In the genomic region with DNA sequence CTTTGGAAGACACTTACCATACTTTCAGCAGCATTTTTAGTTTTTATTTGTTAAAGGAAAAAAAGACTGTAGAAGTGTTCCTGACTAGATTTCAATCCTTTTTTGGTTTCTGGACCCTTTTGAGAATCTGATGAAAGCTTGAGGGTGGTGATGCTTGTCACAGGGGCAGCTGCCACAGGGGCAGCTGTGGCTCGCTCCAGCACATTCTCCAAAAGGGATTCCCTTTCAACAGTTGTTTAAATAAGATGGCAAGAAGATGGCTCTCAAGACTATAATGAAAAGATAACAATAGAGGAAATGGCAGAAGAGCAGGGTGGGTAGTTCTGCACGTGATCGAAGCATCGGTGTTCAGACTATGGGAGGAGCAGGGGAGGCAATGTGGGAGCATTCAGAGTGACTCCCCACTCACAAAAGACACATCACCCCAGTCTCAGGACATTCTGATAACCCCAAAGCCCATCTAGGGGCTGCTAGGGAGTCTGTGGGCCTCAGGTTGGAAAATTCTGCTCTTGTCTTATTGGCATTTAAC, we compare ENCODE assay signal across 12 cellular contexts. TPM values are rescaled to one million over a fixed set of nuclear protein-coding genes. Genes with fewer than 3 reads are reported as not detected.
DNase-seq lines count a peak whose midpoint lies in the region; ATAC-seq, FAIRE-seq and TF ChIP-seq lines count a peak whose summit lies in the region.
"Had no signal": no experiment of that assay in that cellular context is flagged by ENCODE, and none has a peak within 500 bp of the region (broad histone marks: within the 10 kb centered on the region; RNA-seq: fewer than 3 reads in every experiment).

No MANE protein-coding gene starts in this region.

- TF ChIP-seq RAD21 in GM12878 (IDR thresholded peaks at IDR 0.05; ENCODE audit: insufficient read depth, low read depth, low read length) = no peak

- FAIRE-seq in GM12878 (lab: Jason Lieb, UNC) = no peak
- FAIRE-seq: urothelium cell line had no signal

- H3K27me3 Mint-ChIP-seq in WTC11 (ENCODE audit: low read depth) = no peaks in the 10 kb centered on the region

- H3K36me3 ChIP-seq in BLaER1 (peaks cover 11% of the 10 kb centered on the region; the same call in 1 of the 2 replicates), GM12878 (ENCODE audit: control insufficient read depth in 2 of 2, insufficient read depth in 2 of 2, low read length in 1 of 2) (peaks cover 0 to 7% of the 10 kb centered on the region in 2 experiments; a peak in 1 of 4 replicates)
- H3K36me3 ChIP-seq: ascending aorta had no signal

- intact Hi-C loops in GM12878 (cut with micrococcal nuclease; ENCODE audit: unreplicated experiment) = loop anchor here (2.0 kb wide), 1 partner anchor 35 kb away; no protein-coding TSS in a partner anchor

- H3K4me3 ChIP-seq in BLaER1 (peak overlapping the region; percentile 40), GM12878 (0 out of 2 replicates have a peak overlapping the region, but pooled peaks have one; percentile 1)
- H3K4me3 ChIP-seq: ascending aorta had no signal

- no peak for TF ChIP-seq POLR2A in GM12878 (IDR thresholded peaks at IDR 0.05; ENCODE audit: low read depth, low read length)

- H2AFZ ChIP-seq in GM12878 (ENCODE audit: control insufficient read depth, low read depth, low read length) = no peak overlapping the region

- POLR2A ChIA-PET in GM12878 (lab: Charles Lee) = interaction anchor here (1.7 kb wide), 1 partner anchor 19 kb away, joined by 21 read pairs; no protein-coding TSS in a partner anchor
- POLR2A ChIA-PET in WTC11 (lab: Charles Lee) = no interaction called here

- H4K20me1 ChIP-seq in BLaER1 (no peaks in the 10 kb centered on the region), GM12878 (ENCODE audit: control insufficient read depth, insufficient read depth) (no peaks in the 10 kb centered on the region)

- SMC1A ChIA-PET in GM12878 (lab: Charles Lee; ENCODE audit: uncharacterized antibody, unreplicated experiment) = interaction anchor here (1.1 to 19.0 kb wide), 7 partner anchors 19 to 101 kb away, joined by 3 to 318 read pairs (median 3); no protein-coding TSS in a partner anchor

- BruUV-seq in GM12878 (replicated peaks; lab: Mats Ljungman, UMichigan) = no TSS peak

- H3K36me3 Mint-ChIP-seq in WTC11 = no peaks in the 10 kb centered on the region

- H3K27ac Mint-ChIP-seq in WTC11 = no peak overlapping the region

- peaks cover 10% of the 10 kb centered on the region for H3K4me1 Mint-ChIP-seq in WTC11

- peak overlapping the region; percentile 91 for H3K4me2 ChIP-seq in BLaER1
- peak overlapping the region; percentile 72 for H3K4me2 ChIP-seq in GM12878 (ENCODE audit: control insufficient read depth, insufficient read depth)

- in situ Hi-C loops in GM12878 (cut with MboI) (no loop called here), KBM-7 (cut with MboI; ENCODE audit: low pct_unique_long_range_greater_than_20kb, low sequenced_read_pairs) (no loop called here)

- 2% methylated on average over 4 of the region's 4 CpGs for WGBS in GM12878 (ENCODE audit: insufficient coverage, insufficient replicate concordance, low lambda C conversion rate, missing lambda C conversion rate)

- H3K27me3 ChIP-seq in BLaER1 (no peaks in the 10 kb centered on the region), GM12878 (replicated peaks in 1 of 2; ENCODE audit: control insufficient read depth in 2 of 2, insufficient read depth in 2 of 2, low read length in 1 of 2) (no peaks in the 10 kb centered on the region)
- H3K27me3 ChIP-seq: ascending aorta had no signal

- peaks cover 76% of the 10 kb centered on the region for H3K79me2 ChIP-seq in GM12878 (ENCODE audit: control insufficient read depth, insufficient read depth, low read length)

- H3K9me3 Mint-ChIP-seq in WTC11 = no peaks in the 10 kb centered on the region

- H3K9ac ChIP-seq in BLaER1 (peak overlapping the region; percentile 87), GM12878 (ENCODE audit: control insufficient read depth, insufficient read depth, low read length) (peak overlapping the region; percentile 30)

- H3K9me3 ChIP-seq in BLaER1 (peaks cover 10% of the 10 kb centered on the region), GM12878 (replicated peaks; ENCODE audit: control insufficient read depth, insufficient read depth, low read length) (no peaks in the 10 kb centered on the region)
- H3K9me3 ChIP-seq: ascending aorta had no signal

- H3K4me1 ChIP-seq in BLaER1 = peaks cover 99% of the 10 kb centered on the region
- H3K4me1 ChIP-seq in GM12878 (ENCODE audit: control insufficient read depth, insufficient read depth, low read length) = peaks cover 41% of the 10 kb centered on the region

- TF ChIP-seq EP300 in GM12878 (IDR thresholded peaks at IDR 0.05; ENCODE audit: borderline replicate concordance in 1 of 2, control insufficient read depth in 1 of 2, low read depth in 2 of 2, low read length in 2 of 2) = no peak

- H3K4me3 Mint-ChIP-seq in WTC11 = no peak overlapping the region

- RAD21 ChIA-PET in GM12878 (lab: Charles Lee; ENCODE audit: unreplicated experiment) = interaction anchor here (0.9 to 2.0 kb wide), 3 partner anchors 20 to 103 kb away, joined by 3 to 7 read pairs (median 5); no protein-coding TSS in a partner anchor

- ATAC-seq in GM19455 (IDR thresholded peaks at IDR 0.05; ENCODE audit: unreplicated experiment) (peak; percentile 5), HG03457 (IDR thresholded peaks at IDR 0.05; ENCODE audit: unreplicated experiment) (peak; percentile 16), GM12878 (peak; percentile 18), WTC11 (no peak)

- CTCF ChIA-PET in GM12878 (lab: Yijun Ruan, JAX) = interaction anchor here (0.6 to 12.6 kb wide), 5 partner anchors 36 to 354 kb away, joined by 3 to 413 read pairs (median 3); a partner anchor contains a TSS
- CTCF ChIA-PET in WTC11 (lab: Charles Lee) = no interaction called here

- TF ChIP-seq CTCF in GM12878 (IDR thresholded peaks at IDR 0.05 in 2 of 3, conservative IDR thresholded peaks at IDR 0.05 in 1 of 3; ENCODE audit: control insufficient read depth in 2 of 3, extremely low read depth in 1 of 3, insufficient read depth in 1 of 3, low read depth in 3 of 3, low read length in 3 of 3) (no peak), WTC11 (IDR thresholded peaks at IDR 0.05) (no peak)

- DNase-seq in GM12878 (ENCODE audit: low read depth, low spot score) (no peak), COLO829 (ENCODE audit: low spot score) (no peak), HK-2 (ENCODE audit: unreplicated experiment) (no peak), KBM-7 (no peak), WTC11 (ENCODE audit: low spot score) (no peak)
- DNase-seq: mesendoderm, NCI-H446 treated with DMSO at 0.1 percent for 48 hours had no signal

- H3K27ac ChIP-seq in BLaER1 = peak overlapping the region; percentile 99
- H3K27ac ChIP-seq in GM12878 (ENCODE audit: control insufficient read depth, insufficient read depth) = peak overlapping the region; percentile 72
- H3K27ac ChIP-seq: ascending aorta had no signal

TF ChIP-seq in GM12878, 131 proteins besides CTCF, POLR2A, EP300 and RAD21:
- no peak for TF ChIP-seq BCL11A (IDR thresholded peaks at IDR 0.05; ENCODE audit: low read depth, low read length)
- TF ChIP-seq, protein P1, sequence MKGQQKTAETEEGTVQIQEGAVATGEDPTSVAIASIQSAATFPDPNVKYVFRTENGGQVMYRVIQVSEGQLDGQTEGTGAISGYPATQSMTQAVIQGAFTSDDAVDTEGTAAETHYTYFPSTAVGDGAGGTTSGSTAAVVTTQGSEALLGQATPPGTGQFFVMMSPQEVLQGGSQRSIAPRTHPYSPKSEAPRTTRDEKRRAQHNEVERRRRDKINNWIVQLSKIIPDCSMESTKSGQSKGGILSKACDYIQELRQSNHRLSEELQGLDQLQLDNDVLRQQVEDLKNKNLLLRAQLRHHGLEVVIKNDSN (IDR thresholded peaks at IDR 0.05; ENCODE audit: borderline replicate concordance, extremely low read length, insufficient read depth, low read depth, low read length) = peak; percentile 21
- TF ChIP-seq BHLHE40 (IDR thresholded peaks at IDR 0.05; ENCODE audit: borderline replicate concordance in 1 of 2, low read depth in 2 of 2, low read length in 1 of 2) = peak; percentile 57 to 60; a peak in 3 of 4 replicates

TF ChIP-seq in WTC11, 78 proteins besides CTCF, POLR2A, EP300 and RAD21 (continues in another document):
- TF ChIP-seq, protein P2, sequence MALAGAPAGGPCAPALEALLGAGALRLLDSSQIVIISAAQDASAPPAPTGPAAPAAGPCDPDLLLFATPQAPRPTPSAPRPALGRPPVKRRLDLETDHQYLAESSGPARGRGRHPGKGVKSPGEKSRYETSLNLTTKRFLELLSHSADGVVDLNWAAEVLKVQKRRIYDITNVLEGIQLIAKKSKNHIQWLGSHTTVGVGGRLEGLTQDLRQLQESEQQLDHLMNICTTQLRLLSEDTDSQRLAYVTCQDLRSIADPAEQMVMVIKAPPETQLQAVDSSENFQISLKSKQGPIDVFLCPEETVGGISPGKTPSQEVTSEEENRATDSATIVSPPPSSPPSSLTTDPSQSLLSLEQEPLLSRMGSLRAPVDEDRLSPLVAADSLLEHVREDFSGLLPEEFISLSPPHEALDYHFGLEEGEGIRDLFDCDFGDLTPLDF (CRISPR knock-in tag; IDR thresholded peaks at IDR 0.05) = no peak
- TF ChIP-seq NR3C1 (CRISPR knock-in tag; conservative IDR thresholded peaks at IDR 0.05; ENCODE audit: low read depth) = no peak
- no peak for TF ChIP-seq SMAD4 (CRISPR knock-in tag; IDR thresholded peaks at IDR 0.05)
- TF ChIP-seq JAZF1 (CRISPR knock-in tag; IDR thresholded peaks at IDR 0.05) = no peak

RNA-seq across cellular contexts. Expression of a gene that starts 46.5 kb away (rescaled TPM):
- 75.1 and 80.9 TPM in 2 replicates for total RNA-seq in GM12878 (2013; cell fraction: nucleolus; rRNA removed)
- total RNA-seq in GM12878 (2014; rRNA removed) (140 and 157 TPM in 2 replicates), GM12878 (2014; rRNA removed; fragmentation: Illumina TruSeq; extraction: Trizol) (178 and 183 TPM in 2 replicates), GM12878 (2021) (116 and 124 TPM in 2 replicates), WTC11 (2021) (18.1 to 24.1 TPM (median 19.9 TPM) in 3 replicates)
- 51.5 TPM for polyA plus RNA-seq in GM12878 (2011; ENCODE audit: low read depth)
- polyA plus RNA-seq in GM12878 (2011; rRNA removed) (169 and 264 TPM in 2 replicates), GM12878 (2014; fragmentation: Illumina TruSeq; extraction: Trizol) (180 and 219 TPM in 2 replicates), GM12878 (2014; fragmentation: Nextera tagmentation; extraction: Ambion mirVana) (100 to 1,000 TPM; 217 to 324 TPM), GM12878 (2014; rRNA removed) (108 and 144 TPM in 2 replicates), GM12878 (2016; fragmentation: Nextera tagmentation; extraction: Ambion mirVana) (100 to 1,000 TPM; 177 to 181 TPM)
- polyA plus RNA-seq in GM12878 (2011; cell fraction: cytosol; rRNA removed) = 66.2 and 70.2 TPM in 2 replicates
- polyA plus RNA-seq in GM12878 (2011; cell fraction: nucleus; rRNA removed) = 51.6 and 57.2 TPM in 2 replicates
- polyA plus RNA-seq in GM12878 (2012) = 82.6 and 119 TPM in 2 replicates
- 69.6 and 132 TPM in 2 replicates for polyA minus RNA-seq in GM12878 (2011; rRNA and poly(A)+ RNA removed)
- 56.4 and 60.0 TPM in 2 replicates for polyA minus RNA-seq in GM12878 (2011; cell fraction: cytosol; rRNA and poly(A)+ RNA removed)
- 30.6 and 45.0 TPM in 2 replicates for polyA minus RNA-seq in GM12878 (2011; cell fraction: nucleus; rRNA and poly(A)+ RNA removed)
